28 cellular contexts compared by ENCODE assay signal in the genomic region with DNA sequence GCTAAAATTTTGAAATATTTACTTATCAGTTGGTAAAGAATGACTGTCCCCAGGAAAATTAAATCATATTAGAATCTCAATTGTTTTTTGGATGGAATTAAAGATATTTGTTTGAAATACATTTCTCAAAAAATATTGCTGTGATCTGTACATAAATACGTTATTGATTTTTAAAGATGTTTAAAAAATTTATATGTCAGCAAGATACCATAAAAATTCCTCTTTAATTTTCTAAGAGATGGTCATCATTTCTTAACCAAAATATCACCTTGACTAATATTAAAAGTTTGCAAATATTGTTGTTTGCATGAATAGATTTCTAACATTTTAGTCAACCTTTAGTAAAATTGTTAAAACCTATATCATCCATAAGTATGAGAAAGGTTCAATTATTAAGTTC.
"Had no signal": no experiment of that assay in that cellular context is flagged by ENCODE, and none has a peak within 500 bp of the region (broad histone marks: within the 10 kb centered on the region; RNA-seq: fewer than 3 reads in every experiment).

No MANE protein-coding gene starts in this region.

- H3K4me2 ChIP-seq: hepatocyte had no signal

- H3K36me3 ChIP-seq: ascending aorta, cardiac muscle cell, gastroesophageal sphincter, ovary, right atrium auricular region, vagina had no signal

- H3K27ac Mint-ChIP-seq: activated CD4-positive, alpha-beta memory T cell treated with anti-CD3 and anti-CD28 coated beads for 36 hours; activated naive CD4-positive, alpha-beta T cell treated with anti-CD3 and anti-CD28 coated beads, Interleukin-2, amount 10 ng/mL, durations not matched to agents 7 days and 5 days; activated naive CD8-positive, alpha-beta T cell treated with anti-CD3 and anti-CD28 coated beads, Interleukin-2, amount 10 ng/mL, durations not matched to agents 7 days and 5 days; activated T-cell treated with anti-CD3 and anti-CD28 coated beads, Interleukin-2, amount 50 U/mL, for 24 hours; brain; type B pancreatic cell had no signal

- H3K4me1 Mint-ChIP-seq: activated naive CD4-positive, alpha-beta T cell treated with anti-CD3 and anti-CD28 coated beads, Interleukin-2, amount 10 ng/mL, durations not matched to agents 7 days and 5 days; activated naive CD8-positive, alpha-beta T cell treated with anti-CD3 and anti-CD28 coated beads, Interleukin-2, amount 10 ng/mL, durations not matched to agents 7 days and 5 days; brain had no signal

- H3K4me1 ChIP-seq: ascending aorta, right atrium auricular region, vagina had no signal

- H2AFZ ChIP-seq: hepatocyte had no signal

- ATAC-seq: activated CD4-positive, CD25-positive, alpha-beta regulatory T cell treated with anti-CD3 and anti-CD28 coated beads, Interleukin-2, amount 50 U/mL, for 24 hours; gastroesophageal sphincter; left cardiac atrium; left ventricle myocardium superior had no signal

- H3K4me3 ChIP-seq: ascending aorta, cardiac muscle cell, coronary artery, dorsolateral prefrontal cortex, gastroesophageal sphincter, hepatocyte, ovary, right atrium auricular region, vagina had no signal

- H3K9me3 ChIP-seq: ascending aorta, gastroesophageal sphincter, ovary, right atrium auricular region, vagina had no signal

- H3K27me3 Mint-ChIP-seq: brain, type B pancreatic cell had no signal

- H3K36me3 Mint-ChIP-seq: activated CD4-positive, alpha-beta memory T cell treated with anti-CD3 and anti-CD28 coated beads for 36 hours; activated naive CD4-positive, alpha-beta T cell treated with anti-CD3 and anti-CD28 coated beads, Interleukin-2, amount 10 ng/mL, durations not matched to agents 7 days and 5 days; activated naive CD8-positive, alpha-beta T cell treated with anti-CD3 and anti-CD28 coated beads, Interleukin-2, amount 10 ng/mL, durations not matched to agents 7 days and 5 days; brain; type B pancreatic cell had no signal

- H3K27me3 ChIP-seq: ascending aorta, cardiac muscle cell, gastroesophageal sphincter, hepatocyte, ovary, right atrium auricular region, vagina had no signal

- H3K27ac ChIP-seq: ascending aorta, cardiac muscle cell, coronary artery, dorsolateral prefrontal cortex, gastroesophageal sphincter, hepatocyte, ovary, right atrium auricular region, vagina had no signal

- H3K4me3 Mint-ChIP-seq: activated CD4-positive, alpha-beta memory T cell treated with anti-CD3 and anti-CD28 coated beads for 36 hours; activated naive CD4-positive, alpha-beta T cell treated with anti-CD3 and anti-CD28 coated beads, Interleukin-2, amount 10 ng/mL, durations not matched to agents 7 days and 5 days; activated naive CD8-positive, alpha-beta T cell treated with anti-CD3 and anti-CD28 coated beads, Interleukin-2, amount 10 ng/mL, durations not matched to agents 7 days and 5 days; activated T-cell treated with anti-CD3 and anti-CD28 coated beads, Interleukin-2, amount 50 U/mL, for 24 hours; brain; stimulated activated naive CD8-positive, alpha-beta T cell treated with anti-CD3 and anti-CD28 coated beads, Interleukin-15, Interleukin-2, amounts not matched to agents 100 ng/mL and 50 ng/mL, for 24 hours; type B pancreatic cell had no signal

- H3K79me2 ChIP-seq: hepatocyte had no signal

- DNase-seq: activated CD4-positive, alpha-beta memory T cell treated with anti-CD3 and anti-CD28 coated beads for 36 hours; activated CD4-positive, alpha-beta T cell treated with anti-CD3 and anti-CD28 coated beads for 48 hours; activated CD8-positive, alpha-beta memory T cell treated with anti-CD3 and anti-CD28 coated beads, Interleukin-2, amount 50 U/mL, for 48 hours; activated gamma-delta T cell; activated naive CD4-positive, alpha-beta T cell treated with anti-CD3 and anti-CD28 coated beads, Interleukin-2, amount 10 ng/mL, durations not matched to agents 7 days and 5 days; activated naive CD8-positive, alpha-beta T cell treated with anti-CD3 and anti-CD28 coated beads, Interleukin-2, amount 10 ng/mL, durations not matched to agents 7 days and 5 days; activated T-cell treated with anti-CD3 and anti-CD28 coated beads, Interleukin-2, amount 50 U/mL, for 24 hours; cerebellar nuclear complex; dorsolateral prefrontal cortex; effector memory CD4-positive, alpha-beta T cell; erythroblast; islet precursor cell; left cardiac atrium; left ventricle myocardium superior; ovary; stimulated activated CD4-positive, alpha-beta T cell treated with anti-CD3 and anti-CD28 coated beads, Interleukin-2, amount 100 ng/mL, for 48 hours; T-helper 1 cell had no signal
